In the genomic region with DNA sequence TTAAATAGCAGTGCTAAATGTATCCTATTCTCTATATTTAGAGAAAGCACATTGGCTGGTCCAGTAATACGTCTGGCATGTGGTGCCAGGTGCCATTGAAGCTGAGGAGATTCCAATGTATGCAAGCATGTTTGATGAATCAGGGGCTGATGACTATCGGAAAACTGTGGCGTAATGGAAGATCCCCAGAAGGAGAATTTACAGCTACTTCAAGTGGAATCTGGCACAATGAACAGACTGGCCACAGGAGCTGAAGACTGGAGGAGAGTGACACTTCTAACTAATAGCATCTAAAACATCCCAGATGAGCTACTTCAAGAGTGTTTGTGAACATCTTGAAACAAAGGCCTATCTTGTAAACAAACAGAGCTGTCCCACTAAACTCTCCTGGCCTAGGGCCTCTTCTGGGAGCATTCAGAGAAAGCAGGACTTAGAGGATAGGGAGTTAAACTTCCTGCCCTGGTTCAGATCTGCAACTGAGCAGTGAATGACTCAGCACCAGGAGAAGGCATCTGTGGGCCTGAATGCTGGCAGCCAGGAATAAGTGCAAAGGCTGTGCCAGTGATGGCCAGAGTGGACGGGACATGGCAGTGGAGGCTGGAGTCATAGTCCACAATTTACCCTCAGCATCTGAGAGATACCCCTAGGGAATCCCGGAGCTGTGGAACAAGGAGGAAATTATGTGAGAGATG, we compare ENCODE assay signal across 12 cellular contexts. TPM values are rescaled to one million over a fixed set of nuclear protein-coding genes. Genes with fewer than 3 reads are reported as not detected.
A peak's percentile ranks its signal among the peaks of the same experiment; 100 is the strongest.
DNase-seq lines count a peak whose midpoint lies in the region; ATAC-seq, FAIRE-seq and TF ChIP-seq lines count a peak whose summit lies in the region.
"Had no signal": no experiment of that assay in that cellular context is flagged by ENCODE, and none has a peak within 500 bp of the region (broad histone marks: within the 10 kb centered on the region; RNA-seq: fewer than 3 reads in every experiment).

No MANE protein-coding gene starts in this region.

- BruUV-seq in K562 (replicated peaks; lab: Mats Ljungman, UMichigan), result no TSS peak

- H2BK5ac ChIP-seq in mesenchymal stem cell (ENCODE audit: low read depth, low read length, poor library complexity, severe bottlenecking), result no peak overlapping the region

- POLR2A ChIA-PET in K562 (lab: Yijun Ruan, JAX), result interaction anchor here (1.0 to 2.0 kb wide), 2 partner anchors 10 to 15 kb away, joined by 4 to 7 read pairs; a partner anchor contains a TSS

- intact Hi-C loops in K562 (cut with micrococcal nuclease), result no loop called here

- H3K9me3 ChIP-seq in K562 (replicated peaks; ENCODE audit: control insufficient read depth, insufficient read depth, low read depth, low read length) (0 out of 2 replicates have a peak, but pooled peaks cover 3% of the 10 kb centered on the region), mesenchymal stem cell (ENCODE audit: control insufficient read depth, low read length) (no peaks in the 10 kb centered on the region)

- H3K4me3 ChIP-seq in K562, result no peak overlapping the region
- no peak overlapping the region for H3K4me3 ChIP-seq in mesenchymal stem cell (ENCODE audit: insufficient read depth in 1 of 2, low read depth in 1 of 2, low read length in 2 of 2)

- H2AK5ac ChIP-seq in mesenchymal stem cell (ENCODE audit: low read length, severe bottlenecking), result no peak overlapping the region

- H3K79me2 ChIP-seq in K562 (ENCODE audit: control insufficient read depth, insufficient read depth, low read length), result no peaks in the 10 kb centered on the region

- peak; percentile 76 for ATAC-seq in K562

- peak overlapping the region in 1 of 2 experiments; percentile 56 for H3K4ac ChIP-seq in mesenchymal stem cell (ENCODE audit: low read depth in 1 of 2, low read length in 2 of 2)

- H3K23ac ChIP-seq in mesenchymal stem cell (ENCODE audit: low read length in 2 of 2), result no peak overlapping the region

- FAIRE-seq in HTR-8/SVneo (lab: Jason Lieb, UNC) (no peak), K562 (lab: Jason Lieb, UNC) (peak; percentile 82)
- FAIRE-seq: D721Med had no signal

- H3K4me2 ChIP-seq in K562 (ENCODE audit: insufficient read depth, low read length) (0 out of 2 replicates have a peak overlapping the region, but pooled peaks have one; percentile 0), mesenchymal stem cell (ENCODE audit: low read length, poor library complexity, severe bottlenecking) (no peak overlapping the region)

- no peaks in the 10 kb centered on the region for H4K20me1 ChIP-seq in K562 (replicated peaks; ENCODE audit: control insufficient read depth, insufficient read depth, low read length)

- H3K9ac ChIP-seq in K562 (ENCODE audit: insufficient read depth in 1 of 2, low read depth in 2 of 2, low read length in 2 of 2) (0 out of 4 replicates have a peak overlapping the region, but pooled peaks of 1 of the 2 experiments have one; percentile 10), mesenchymal stem cell (ENCODE audit: low read length) (peak overlapping the region; percentile 82)

- H2BK15ac ChIP-seq in mesenchymal stem cell (ENCODE audit: low read depth, poor library complexity, severe bottlenecking), result no peak overlapping the region

- H3K27ac ChIP-seq in K562 (ENCODE audit: extremely low read depth, low read depth, low read length), result no peak overlapping the region
- peak overlapping the region; percentile 6 for H3K27ac ChIP-seq in mesenchymal stem cell (ENCODE audit: low read length, poor library complexity, severe bottlenecking)
- H3K27ac ChIP-seq: HL-60 had no signal

- no peaks in the 10 kb centered on the region for H3K27me3 ChIP-seq in K562 (ENCODE audit: control insufficient read depth in 2 of 2, insufficient read depth in 2 of 2, low read length in 2 of 2)
- peaks cover 0 to 8% of the 10 kb centered on the region in 2 experiments for H3K27me3 ChIP-seq in mesenchymal stem cell (ENCODE audit: control insufficient read depth in 1 of 2, insufficient read depth in 1 of 2, low read length in 2 of 2)

- H2BK120ac ChIP-seq in mesenchymal stem cell (ENCODE audit: low read depth, low read length), result no peak overlapping the region

- TF ChIP-seq POLR2A in K562 (conservative IDR thresholded peaks at IDR 0.05), result no peak

- TF ChIP-seq EP300 in K562 (IDR thresholded peaks at IDR 0.05; ENCODE audit: low read length), result no peak

- H3K4me1 ChIP-seq in K562 (replicated peaks in 1 of 2; ENCODE audit: control insufficient read depth in 2 of 2, insufficient read depth in 2 of 2, low read length in 2 of 2), result peaks cover 0 to 14% of the 10 kb centered on the region in 2 experiments; a peak in 4 of 5 replicates
- H3K4me1 ChIP-seq in mesenchymal stem cell (ENCODE audit: control insufficient read depth, insufficient read depth, low read depth, low read length), result no peaks in the 10 kb centered on the region

- CTCF ChIA-PET in K562 (lab: Yijun Ruan, JAX; ENCODE audit: low intra/inter-chr PET ratio), result no interaction called here

- TF ChIP-seq CTCF in AG09319 (IDR thresholded peaks at IDR 0.05; ENCODE audit: low read depth, low read length) (no peak), K562 (IDR thresholded peaks at IDR 0.05 in 2 of 3, conservative IDR thresholded peaks at IDR 0.05 in 1 of 3; ENCODE audit: insufficient read depth in 2 of 3, low read depth in 1 of 3, low read length in 3 of 3) (no peak)

- no peak overlapping the region for H4K91ac ChIP-seq in mesenchymal stem cell (ENCODE audit: low read length)

- H3K79me1 ChIP-seq in mesenchymal stem cell (replicated peaks; ENCODE audit: low read length, poor library complexity, severe bottlenecking), result no peaks in the 10 kb centered on the region

- 51% methylated on average over 5 of the region's 5 CpGs for WGBS in K562 (ENCODE audit: insufficient coverage, low coverage, missing lambda C conversion rate)
- WGBS in mesenchymal stem cell, result 14% methylated on average over 5 of the region's 5 CpGs

- no peaks in the 10 kb centered on the region for H3K9me1 ChIP-seq in K562 (ENCODE audit: control insufficient read depth, insufficient read depth, low read length)

- peak overlapping the region; percentile 51 to 85 for H2BK12ac ChIP-seq in mesenchymal stem cell (ENCODE audit: low read length in 2 of 2)

- DNase-seq in AG09319 (ENCODE audit: extremely low read depth, low read depth) (peak; percentile 72), HTR-8/SVneo (ENCODE audit: insufficient read length, low spot score) (peak; percentile 58), K562 (ENCODE audit: extremely low read depth in 1 of 4, low spot score in 3 of 4) (peak in 2 of 4 experiments; percentile 32 to 35), mesenchymal stem cell (peak; percentile 99), GDM1 (lab: John Stamatoyannopoulos, UW) (no peak), middle frontal gyrus (ENCODE audit: extremely low spot score, low spot score) (no peak)
- DNase-seq in stimulated activated naive CD4-positive, alpha-beta T cell treated with Interleukin-2 at 50 U/mL for 16 hours (lab: John Stamatoyannopoulos, UW), result no peak
- no peak for DNase-seq in activated CD4-positive, CD25-positive, alpha-beta regulatory T cell (lab: John Stamatoyannopoulos, UW)
- DNase-seq: NCI-H2081 had no signal

- H2AFZ ChIP-seq in K562 (ENCODE audit: low read depth, low read length) (peak overlapping the region; percentile 61), mesenchymal stem cell (ENCODE audit: low read depth, low read length) (no peak overlapping the region)

- H4K8ac ChIP-seq in mesenchymal stem cell (ENCODE audit: low read length), result no peak overlapping the region

- H3K36me3 ChIP-seq in K562 (ENCODE audit: control insufficient read depth, insufficient read depth, low read length), result no peaks in the 10 kb centered on the region
- no peaks in the 10 kb centered on the region for H3K36me3 ChIP-seq in mesenchymal stem cell (ENCODE audit: control insufficient read depth in 1 of 2, insufficient read depth in 2 of 2, low read depth in 1 of 2, low read length in 2 of 2)

- no peak for TF ChIP-seq RAD21 in K562 (CRISPR knock-in tag; conservative IDR thresholded peaks at IDR 0.05 in 1 of 2, IDR thresholded peaks at IDR 0.05 in 1 of 2)

- H3K14ac ChIP-seq in mesenchymal stem cell (ENCODE audit: low read length in 2 of 2), result no peak overlapping the region

- in situ Hi-C loops in K562 (cut with MboI), result no loop called here

- peak overlapping the region; percentile 55 to 92 for H3K18ac ChIP-seq in mesenchymal stem cell (ENCODE audit: low read depth in 1 of 2, low read length in 2 of 2)

RNA-seq across cellular contexts. Expression of a gene that starts 15.3 kb away (rescaled TPM):
- 0.56 TPM in 1 of 2 replicates, not detected in the other for total RNA-seq in K562 (2011; cell fraction: chromatin; rRNA removed; ENCODE audit: low replicate concordance)
- total RNA-seq in K562 (2011; cell fraction: nucleolus; rRNA removed), result 0.39 TPM in 1 of 2 replicates, not detected in the other
- 0.29 TPM in 1 of 2 replicates, not detected in the other for total RNA-seq in K562 (2011; cell fraction: nucleoplasm; rRNA removed)
- total RNA-seq in K562 (2014; rRNA removed) (not detected in 2 replicates), K562 (2014; rRNA removed; fragmentation: Illumina TruSeq; extraction: Trizol) (0.18 TPM in 1 of 2 replicates, not detected in the other), K562 (2015; rRNA removed; fragmentation: Illumina TruSeq; extraction: Trizol) (0.33 TPM in 1 of 2 replicates, not detected in the other), K562 (2021) (0.09 TPM in 1 of 2 replicates, not detected in the other)
- polyA plus RNA-seq in K562 (2011; rRNA removed) (0.16 and 0.84 TPM in 2 replicates), K562 (2014; fragmentation: Illumina TruSeq; extraction: Trizol) (0.10 TPM in 1 of 2 replicates, not detected in the other), K562 (2014; fragmentation: Nextera tagmentation; extraction: Ambion mirVana) (under 1 TPM in 1 of 2 experiments, not detected in 1; 0.15 TPM), K562 (2014; rRNA removed) (0.08 TPM in 1 of 2 replicates, not detected in the other)
- polyA plus RNA-seq in K562 (2011; cell fraction: cytosol; rRNA removed), result 0.97 TPM in 1 of 2 replicates, not detected in the other
- polyA plus RNA-seq in K562 (2011; cell fraction: nucleus; rRNA removed), result 0.21 and 1.8 TPM in 2 replicates
- polyA plus RNA-seq in K562 (2012), result 0.18 TPM in 2 replicates
- 0.28 TPM in 1 of 2 replicates, not detected in the other for polyA minus RNA-seq in K562 (2011; rRNA and poly(A)+ RNA removed)
- polyA minus RNA-seq in K562 (2011; cell fraction: cytosol; rRNA and poly(A)+ RNA removed), result 1.2 TPM in 1 of 2 replicates, not detected in the other
- 0.27 TPM in 1 of 2 replicates, not detected in the other for polyA minus RNA-seq in K562 (2011; cell fraction: nucleus; rRNA and poly(A)+ RNA removed)
- 0.11 TPM for polyA plus RNA-seq in mesenchymal stem cell (2013, experiment 1 of 2)
- 0.11 TPM for polyA plus RNA-seq in mesenchymal stem cell (2013, experiment 2 of 2)

RNA-seq across cellular contexts. Expression of a gene that starts 55.8 kb away (rescaled TPM):
- total RNA-seq in K562 (2011; cell fraction: chromatin; rRNA removed; ENCODE audit: low replicate concordance), result not detected in 2 replicates
- total RNA-seq in K562 (2011; cell fraction: nucleolus; rRNA removed), result not detected in 2 replicates
- not detected in 2 replicates for total RNA-seq in K562 (2011; cell fraction: nucleoplasm; rRNA removed)
- total RNA-seq in K562 (2014; rRNA removed) (not detected in 2 replicates), K562 (2014; rRNA removed; fragmentation: Illumina TruSeq; extraction: Trizol) (not detected in 2 replicates), K562 (2015; rRNA removed; fragmentation: Illumina TruSeq; extraction: Trizol) (not detected in 2 replicates), K562 (2021) (not detected in 2 replicates)
- polyA plus RNA-seq in K562 (2011; rRNA removed) (not detected in 2 replicates), K562 (2014; fragmentation: Illumina TruSeq; extraction: Trizol) (not detected in 2 replicates), K562 (2014; fragmentation: Nextera tagmentation; extraction: Ambion mirVana) (not detected), K562 (2014; rRNA removed) (not detected in 2 replicates)
- polyA plus RNA-seq in K562 (2011; cell fraction: cytosol; rRNA removed), result 0.06 TPM in 1 of 2 replicates, not detected in the other
- 0.04 TPM in 1 of 2 replicates, not detected in the other for polyA plus RNA-seq in K562 (2011; cell fraction: nucleus; rRNA removed)
- polyA plus RNA-seq in K562 (2012), result 0.04 TPM in 1 of 2 replicates, not detected in the other
- 0.11 TPM in 1 of 2 replicates, not detected in the other for polyA minus RNA-seq in K562 (2011; rRNA and poly(A)+ RNA removed)
- not detected in 2 replicates for polyA minus RNA-seq in K562 (2011; cell fraction: cytosol; rRNA and poly(A)+ RNA removed)
- polyA minus RNA-seq in K562 (2011; cell fraction: nucleus; rRNA and poly(A)+ RNA removed), result 0.13 TPM in 1 of 2 replicates, not detected in the other
- polyA plus RNA-seq in mesenchymal stem cell (2013, experiment 1 of 2), result not detected
- not detected for polyA plus RNA-seq in mesenchymal stem cell (2013, experiment 2 of 2)
- total RNA-seq: posterior vena cava had no signal

Comparison
In these comparisons a context has a peak if more than half of its experiments do, and no peak if none do; other contexts are left out.
1. DNase-seq: peak in AG09319 (single experiment), HTR-8/SVneo (single experiment) and mesenchymal stem cell (single experiment); none in stimulated activated naive CD4-positive, alpha-beta T cell treated with Interleukin-2 at 50 U/mL for 16 hours (single experiment), GDM1 (single experiment), middle frontal gyrus (single experiment) and activated CD4-positive, CD25-positive, alpha-beta regulatory T cell (0 of 4).